ENCODE assay signal across 1 cellular context in the genomic region with DNA sequence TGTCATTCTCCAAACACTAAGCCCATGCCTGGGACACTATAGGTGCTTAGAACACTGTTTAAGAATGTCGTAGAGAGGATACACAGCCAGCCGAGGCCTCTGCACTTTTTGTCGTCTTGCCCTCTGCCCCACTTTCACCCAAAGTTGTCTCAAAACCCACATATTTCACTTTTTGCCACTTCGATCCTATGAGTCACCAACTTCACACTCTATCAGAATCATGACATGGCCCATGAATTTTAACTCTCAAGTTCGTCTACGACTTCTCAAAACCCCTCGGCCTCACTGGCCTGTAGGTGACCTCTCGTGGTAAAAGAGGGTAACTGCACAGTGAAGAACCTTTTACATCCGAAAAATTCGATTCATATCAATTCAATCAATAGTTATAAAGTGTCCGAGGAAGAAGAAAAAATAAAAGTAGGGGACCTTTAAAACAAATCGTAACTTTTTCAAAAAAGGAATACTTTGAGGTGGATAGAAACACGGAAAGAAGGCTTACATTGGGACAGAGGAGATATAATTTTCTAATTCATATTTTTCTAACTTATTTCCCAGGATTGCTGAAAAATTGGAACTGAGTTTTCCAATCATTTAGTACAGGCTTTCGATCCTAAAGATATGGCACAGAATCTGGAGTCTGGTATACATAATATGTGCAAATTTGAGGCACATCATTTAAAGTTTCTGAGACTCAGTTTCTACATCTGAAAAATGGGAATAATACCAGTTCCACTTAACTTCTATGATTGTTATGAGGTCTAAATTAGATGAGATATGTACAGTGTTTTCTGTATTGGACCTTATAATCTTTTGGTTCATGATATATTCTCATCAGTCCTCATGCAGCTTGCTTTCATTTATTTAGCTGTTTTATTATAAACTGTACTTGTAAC.
TF ChIP-seq lines count a peak whose summit lies in the region.

No MANE protein-coding gene starts in this region.

TF ChIP-seq in HEK293, 187 proteins besides CTCF, POLR2A, EP300 and RAD21 (continued from another document):
- no peak for TF ChIP-seq ZNF610 (tag by site-specific recombination; IDR thresholded peaks at IDR 0.05; ENCODE audit: borderline replicate concordance)
- TF ChIP-seq ZNF37A (tag by site-specific recombination; IDR thresholded peaks at IDR 0.05): no peak
- no peak for TF ChIP-seq YY1 (tag by site-specific recombination; IDR thresholded peaks at IDR 0.05)
- no peak for TF ChIP-seq ZNF571 (tag by site-specific recombination; IDR thresholded peaks at IDR 0.05)
